ENCODE assay signal across 16 cellular contexts in genomic region chr9:137026384-137026783, GRCh38. TPM values are rescaled to one million over a fixed set of nuclear protein-coding genes. Genes with fewer than 3 reads are reported as not detected.
DNase-seq lines count a peak whose midpoint lies in the region; ATAC-seq and TF ChIP-seq lines count a peak whose summit lies in the region.
"Had no signal": no experiment of that assay in that cellular context is flagged by ENCODE, and none has a peak within 500 bp of the region (broad histone marks: within the 10 kb centered on the region; RNA-seq: fewer than 3 reads in every experiment).

No MANE protein-coding gene starts in this region.

- H3K4ac ChIP-seq in mesenchymal stem cell (ENCODE audit: low read depth in 1 of 2, low read length in 2 of 2) = no peak overlapping the region

- peaks cover 0 to 41% (median 13%) of the 10 kb centered on the region in 11 experiments; a peak in 14 of 22 replicates for H3K36me3 ChIP-seq in BLaER1 treated with 17β-estradiol and CSF1 and Interleukin-3, amounts not matched to agents 10 nM and 100 nM
- H3K36me3 ChIP-seq in Karpas-422 (ENCODE audit: insufficient read depth, low read length) (no peaks in the 10 kb centered on the region), psoas muscle (ENCODE audit: insufficient read depth in 1 of 2, low read depth in 1 of 2) (peaks cover 0 to 1% of the 10 kb centered on the region in 2 donors), gastroesophageal sphincter (peaks cover 0 to 4% of the 10 kb centered on the region in 2 donors), mesenchymal stem cell (ENCODE audit: control insufficient read depth in 1 of 2, insufficient read depth in 2 of 2, low read depth in 1 of 2, low read length in 2 of 2) (peaks cover 0 to 8% of the 10 kb centered on the region in 2 experiments)
- H3K36me3 ChIP-seq: MG63 had no signal

- H4K20me1 ChIP-seq in BLaER1 treated with 17β-estradiol and CSF1 and Interleukin-3, amounts not matched to agents 10 nM and 100 nM = peaks cover 3 to 71% (median 51%) of the 10 kb centered on the region in 11 experiments; a peak in 18 of 22 replicates
- no peaks in the 10 kb centered on the region; the same call in 1 of the 2 replicates for H4K20me1 ChIP-seq in Karpas-422 (ENCODE audit: insufficient read depth, low read depth, low read length)

- no peak overlapping the region for H4K8ac ChIP-seq in mesenchymal stem cell (ENCODE audit: low read length)

- ATAC-seq in central memory CD8-positive, alpha-beta T cell (replicated peaks; ENCODE audit: extremely low read depth, poor library complexity, severe bottlenecking) = no peak
- ATAC-seq in psoas muscle = no peak
- no peak for ATAC-seq in gastroesophageal sphincter

- H3K36me3 Mint-ChIP-seq in central memory CD8-positive, alpha-beta T cell (ENCODE audit: insufficient read depth) = peaks cover 16% of the 10 kb centered on the region

- H3K27me3 Mint-ChIP-seq in central memory CD8-positive, alpha-beta T cell = no peaks in the 10 kb centered on the region

- H3K23ac ChIP-seq in mesenchymal stem cell (ENCODE audit: low read length in 2 of 2) = no peak overlapping the region

- no peak overlapping the region for H2BK15ac ChIP-seq in mesenchymal stem cell (ENCODE audit: low read depth, poor library complexity, severe bottlenecking)

- no peaks in the 10 kb centered on the region for H3K9me2 ChIP-seq in Karpas-422 (replicated peaks; ENCODE audit: insufficient read depth, low read length)

- peak overlapping the region; percentile 91 to 100 (median 98) for H3K4me2 ChIP-seq in BLaER1 treated with 17β-estradiol and CSF1 and Interleukin-3, amounts not matched to agents 10 nM and 100 nM
- H3K4me2 ChIP-seq in Karpas-422 (ENCODE audit: low read depth, low read length, poor library complexity, severe bottlenecking) = peak overlapping the region; percentile 27
- H3K4me2 ChIP-seq in mesenchymal stem cell (ENCODE audit: low read length, poor library complexity, severe bottlenecking) = no peak overlapping the region

- WGBS in psoas muscle, 3 donors = 66 to 88% (median 67%) methylated on average over 2 of the region's 2 CpGs
- no CpG with 5 or more reads among the region's 2 CpGs for WGBS in gastroesophageal sphincter (ENCODE audit: low coverage in 1 of 2), 2 donors
- 100% methylated on average over 2 of the region's 2 CpGs for WGBS in mesenchymal stem cell

- H3K4me1 Mint-ChIP-seq in central memory CD8-positive, alpha-beta T cell = peaks cover 36% of the 10 kb centered on the region
- H3K4me1 Mint-ChIP-seq: endodermal cell had no signal

- DNase-seq in Karpas-422 (no peak), psoas muscle (no peak), Kasumi-1 (lab: John Stamatoyannopoulos, UW) (no peak), NCI-H510A (lab: John Stamatoyannopoulos, UW) (no peak), mesenchymal stem cell (no peak)
- DNase-seq in central memory CD8-positive, alpha-beta T cell (ENCODE audit: low spot score in 2 of 2) = no peak
- DNase-seq: activated CD4-positive, alpha-beta T cell treated with anti-CD3 and anti-CD28 coated beads, Interleukin-2, amount 50 U/mL, for 1 hour; activated T-cell treated with anti-CD3 and anti-CD28 coated beads, Interleukin-2, amount 50 U/mL, for 48 hours; central memory CD4-positive, alpha-beta T cell; endodermal cell; H9; hippocampal formation; MG63 had no signal

- H3K27ac ChIP-seq in BLaER1 treated with 17β-estradiol and CSF1 and Interleukin-3, amounts not matched to agents 10 nM and 100 nM = peak overlapping the region in 1 of 11 experiments; percentile 97; a peak in 3 of 22 replicates
- no peak overlapping the region for H3K27ac ChIP-seq in Karpas-422 (ENCODE audit: low read length)
- no peak overlapping the region for H3K27ac ChIP-seq in psoas muscle
- H3K27ac ChIP-seq in gastroesophageal sphincter = peak overlapping the region in 2 of 4 donors; percentile 64 to 68
- no peak overlapping the region for H3K27ac ChIP-seq in mesenchymal stem cell (ENCODE audit: low read length, poor library complexity, severe bottlenecking)

- H2BK120ac ChIP-seq in mesenchymal stem cell (ENCODE audit: low read depth, low read length) = no peak overlapping the region

- H4K91ac ChIP-seq in mesenchymal stem cell (ENCODE audit: low read length) = no peak overlapping the region

- no peak overlapping the region for H2BK12ac ChIP-seq in mesenchymal stem cell (ENCODE audit: low read length in 2 of 2)

- H3K27ac Mint-ChIP-seq in central memory CD8-positive, alpha-beta T cell (ENCODE audit: low read depth) = peak overlapping the region; percentile 90
- H3K27ac Mint-ChIP-seq: endodermal cell, H9, progenitor cell of endocrine pancreas had no signal

- no peak overlapping the region for H2AFZ ChIP-seq in Karpas-422 (ENCODE audit: low read length)
- H2AFZ ChIP-seq in mesenchymal stem cell (ENCODE audit: low read depth, low read length) = no peak overlapping the region

- no peaks in the 10 kb centered on the region for H3K9me3 Mint-ChIP-seq in central memory CD8-positive, alpha-beta T cell
- H3K9me3 Mint-ChIP-seq: endodermal cell, H9 had no signal

- H3K9ac ChIP-seq in BLaER1 treated with 17β-estradiol and CSF1 and Interleukin-3, amounts not matched to agents 10 nM and 100 nM = peak overlapping the region in 9 of 11 experiments; percentile 79 to 92 (median 89); a peak in 12 of 22 replicates
- H3K9ac ChIP-seq in Karpas-422 (ENCODE audit: low read length) (no peak overlapping the region), mesenchymal stem cell (ENCODE audit: low read length) (no peak overlapping the region)

- peaks cover 49 to 82% (median 69%) of the 10 kb centered on the region in 10 experiments for H3K4me1 ChIP-seq in BLaER1 treated with 17β-estradiol and CSF1 and Interleukin-3, amounts not matched to agents 10 nM and 100 nM
- H3K4me1 ChIP-seq in Karpas-422 (ENCODE audit: low read length) = peaks cover 24% of the 10 kb centered on the region
- peaks cover 21% of the 10 kb centered on the region for H3K4me1 ChIP-seq in psoas muscle
- H3K4me1 ChIP-seq in gastroesophageal sphincter = peaks cover 0 to 44% (median 22%) of the 10 kb centered on the region in 3 donors
- peaks cover 40% of the 10 kb centered on the region for H3K4me1 ChIP-seq in mesenchymal stem cell (ENCODE audit: control insufficient read depth, insufficient read depth, low read depth, low read length)

- no peaks in the 10 kb centered on the region for H3K79me2 ChIP-seq in Karpas-422 (ENCODE audit: low read length)

- no peak overlapping the region for H2AK5ac ChIP-seq in mesenchymal stem cell (ENCODE audit: low read length, severe bottlenecking)

- H3K27me3 ChIP-seq in BLaER1 treated with 17β-estradiol and CSF1 and Interleukin-3, amounts not matched to agents 10 nM and 100 nM = no peaks in the 10 kb centered on the region
- H3K27me3 ChIP-seq in Karpas-422 (ENCODE audit: low read length) (no peaks in the 10 kb centered on the region), psoas muscle (ENCODE audit: insufficient read depth in 3 of 3, low read length in 2 of 3) (no peaks in the 10 kb centered on the region), gastroesophageal sphincter (no peaks in the 10 kb centered on the region), mesenchymal stem cell (ENCODE audit: control insufficient read depth in 1 of 2, insufficient read depth in 1 of 2, low read length in 2 of 2) (peaks cover 0 to 4% of the 10 kb centered on the region in 2 experiments)
- H3K27me3 ChIP-seq: MG63 had no signal

- H3K4me3 Mint-ChIP-seq in central memory CD8-positive, alpha-beta T cell = peak overlapping the region; percentile 86

- no peak overlapping the region for H3K14ac ChIP-seq in mesenchymal stem cell (ENCODE audit: low read length in 2 of 2)

- no peak for TF ChIP-seq POLR2A in gastroesophageal sphincter (IDR thresholded peaks at IDR 0.05)

- H2BK5ac ChIP-seq in mesenchymal stem cell (ENCODE audit: low read depth, low read length, poor library complexity, severe bottlenecking) = no peak overlapping the region

- H3K79me1 ChIP-seq in mesenchymal stem cell (replicated peaks; ENCODE audit: low read length, poor library complexity, severe bottlenecking) = no peaks in the 10 kb centered on the region

- no peak for TF ChIP-seq EP300 in gastroesophageal sphincter (IDR thresholded peaks at IDR 0.05)

- peak overlapping the region in 6 of 10 experiments; percentile 34 to 81 (median 74); a peak in 4 of 20 replicates for H3K4me3 ChIP-seq in BLaER1 treated with 17β-estradiol and CSF1 and Interleukin-3, amounts not matched to agents 10 nM and 100 nM
- no peak overlapping the region for H3K4me3 ChIP-seq in Karpas-422 (ENCODE audit: low read length)
- peak overlapping the region; percentile 78 for H3K4me3 ChIP-seq in psoas muscle
- H3K4me3 ChIP-seq in gastroesophageal sphincter = peak overlapping the region in 1 of 2 donors; percentile 67
- H3K4me3 ChIP-seq in mesenchymal stem cell (ENCODE audit: insufficient read depth in 1 of 2, low read depth in 1 of 2, low read length in 2 of 2) = no peak overlapping the region

- intact Hi-C loops in psoas muscle (cut with DNase I) = loop anchor here (5.0 to 10.0 kb wide), 2 partner anchors 179 to 182 kb away; partner anchors contain the start of genes PHPT1 (in 2 of the 2) and AJM1 (in 1 of the 2)

- no peaks in the 10 kb centered on the region for H3K9me3 ChIP-seq in BLaER1 treated with 17β-estradiol and CSF1 and Interleukin-3, amounts not matched to agents 10 nM and 100 nM (replicated peaks in 1 of 11)
- H3K9me3 ChIP-seq in Karpas-422 (ENCODE audit: low read length) (no peaks in the 10 kb centered on the region), psoas muscle (no peaks in the 10 kb centered on the region), gastroesophageal sphincter (no peaks in the 10 kb centered on the region), mesenchymal stem cell (ENCODE audit: control insufficient read depth, low read length) (no peaks in the 10 kb centered on the region)
- H3K9me3 ChIP-seq: MG63 had no signal

- no peak overlapping the region for H3K18ac ChIP-seq in mesenchymal stem cell (ENCODE audit: low read depth in 1 of 2, low read length in 2 of 2)

- TF ChIP-seq CTCF in psoas muscle (IDR thresholded peaks at IDR 0.05) = no peak
- no peak for TF ChIP-seq CTCF in gastroesophageal sphincter (IDR thresholded peaks at IDR 0.05)

RNA-seq across cellular contexts. Expression of gene ABCA2, which starts 1.7 kb away (rescaled TPM):
- total RNA-seq in Karpas-422 (2014; rRNA removed; shearing (Covaris generic); ENCODE audit: low replicate concordance) = 2.4 and 6.4 TPM in 2 replicates
- 10 to 100 TPM; 12.2 to 23.5 (median 18.3) TPM for total RNA-seq in psoas muscle
- polyA plus RNA-seq in psoas muscle = 10 to 100 TPM in 1 of 3 donors, 1 to 10 TPM in 2; 6.9 to 11.1 (median 8.5) TPM
- total RNA-seq in gastroesophageal sphincter = 10 to 100 TPM; 13.5 to 24.3 (median 19.3) TPM
- polyA plus RNA-seq in mesenchymal stem cell (2013, experiment 1 of 2) = 20.0 TPM
- 17.9 TPM for polyA plus RNA-seq in mesenchymal stem cell (2013, experiment 2 of 2)

RNA-seq across cellular contexts. Expression of gene FUT7, which starts 5.5 kb away (rescaled TPM):
- total RNA-seq in Karpas-422 (2014; rRNA removed; shearing (Covaris generic); ENCODE audit: low replicate concordance) = not detected in 2 replicates
- total RNA-seq in psoas muscle (under 1 TPM in 1 of 4 donors, not detected in 3; 0.08 TPM), gastroesophageal sphincter (under 1 TPM in 1 of 4 donors, not detected in 3; 0.20 TPM)
- under 1 TPM in 2 of 3 donors, not detected in 1; 0.01 to 0.06 TPM for polyA plus RNA-seq in psoas muscle
- polyA plus RNA-seq in mesenchymal stem cell (2013, experiment 1 of 2) = not detected
- not detected for polyA plus RNA-seq in mesenchymal stem cell (2013, experiment 2 of 2)
- total RNA-seq: endodermal cell, H9, progenitor cell of endocrine pancreas had no signal

RNA-seq across cellular contexts. Expression of gene NPDC1, which starts 19.6 kb away (rescaled TPM):
- not detected in 2 replicates for total RNA-seq in Karpas-422 (2014; rRNA removed; shearing (Covaris generic); ENCODE audit: low replicate concordance)
- 10 to 100 TPM; 17.3 to 32.1 (median 22.6) TPM for total RNA-seq in psoas muscle
- polyA plus RNA-seq in psoas muscle = 10 to 100 TPM; 14.8 to 23.2 (median 17.6) TPM
- total RNA-seq in gastroesophageal sphincter = 10 to 100 TPM; 50.4 to 69.9 (median 59.5) TPM
- 27.3 TPM for polyA plus RNA-seq in mesenchymal stem cell (2013, experiment 1 of 2)
- polyA plus RNA-seq in mesenchymal stem cell (2013, experiment 2 of 2) = 25.4 TPM

RNA-seq across cellular contexts. Expression of gene ENTPD2, which starts 27.5 kb away (rescaled TPM):
- not detected in 2 replicates for total RNA-seq in Karpas-422 (2014; rRNA removed; shearing (Covaris generic); ENCODE audit: low replicate concordance)
- 1 to 10 TPM in 2 of 4 donors, under 1 TPM in 2; 0.59 to 1.4 (median 0.95) TPM for total RNA-seq in psoas muscle
- polyA plus RNA-seq in psoas muscle = under 1 TPM; 0.17 to 0.29 (median 0.28) TPM
- 1 to 10 TPM in 1 of 4 donors, under 1 TPM in 1, not detected in 2; 0.58 to 1.6 TPM for total RNA-seq in gastroesophageal sphincter
- polyA plus RNA-seq in mesenchymal stem cell (2013, experiment 1 of 2) = not detected
- not detected for polyA plus RNA-seq in mesenchymal stem cell (2013, experiment 2 of 2)

RNA-seq across cellular contexts. Expression of gene CLIC3, which starts 30.0 kb away (rescaled TPM):
- total RNA-seq in Karpas-422 (2014; rRNA removed; shearing (Covaris generic); ENCODE audit: low replicate concordance) = not detected in 2 replicates
- under 1 TPM in 3 of 4 donors, not detected in 1; 0.38 to 0.90 (median 0.54) TPM for total RNA-seq in psoas muscle
- under 1 TPM; 0.55 to 0.94 (median 0.79) TPM for polyA plus RNA-seq in psoas muscle
- 1 to 10 TPM in 3 of 4 donors, under 1 TPM in 1; 0.81 to 5.4 (median 2.2) TPM for total RNA-seq in gastroesophageal sphincter
- polyA plus RNA-seq in mesenchymal stem cell (2013, experiment 1 of 2) = 4.4 TPM
- 4.3 TPM for polyA plus RNA-seq in mesenchymal stem cell (2013, experiment 2 of 2)
- total RNA-seq: progenitor cell of endocrine pancreas had no signal

Comparison
In these comparisons a context has a peak if more than half of its experiments do, and no peak if none do; other contexts are left out.
1. H3K4me3 ChIP-seq: peak in BLaER1 treated with 17β-estradiol and CSF1 and Interleukin-3, amounts not matched to agents 10 nM and 100 nM (6 of 10) and psoas muscle (single experiment); none in Karpas-422 (single experiment) and mesenchymal stem cell (0 of 2).
2. H3K9ac ChIP-seq: peak in BLaER1 treated with 17β-estradiol and CSF1 and Interleukin-3, amounts not matched to agents 10 nM and 100 nM (9 of 11); none in Karpas-422 (single experiment) and mesenchymal stem cell (single experiment).
3. RNA of gene NPDC1, which starts 19.6 kb away (total RNA-seq): 50.4 to 69.9 TPM in gastroesophageal sphincter and 17.3 to 32.1 TPM in psoas muscle; not detected in Karpas-422; every median in the first group is over 10 times any median in the second.